ENCODE assay signal across 22 cellular contexts in genomic region chr4:27973056-27973455, GRCh38.
"Had no signal": no experiment of that assay in that cellular context is flagged by ENCODE, and none has a peak within 500 bp of the region (broad histone marks: within the 10 kb centered on the region; RNA-seq: fewer than 3 reads in every experiment).

No MANE protein-coding gene starts in this region.

- H3K4me1 ChIP-seq: Peyer's patch had no signal

- H3K27ac ChIP-seq: Peyer's patch, RWPE1 had no signal

- FAIRE-seq: astrocyte had no signal

- H3K36me3 ChIP-seq: Peyer's patch had no signal

- H3K4me3 ChIP-seq: Peyer's patch had no signal

- H3K9me3 ChIP-seq: Peyer's patch had no signal

- DNase-seq: activated CD4-positive, alpha-beta T cell treated with anti-CD3 and anti-CD28 coated beads, Interleukin-2, amount 10 ng/mL, durations not matched to agents 24 days and 14 days; activated CD4-positive, alpha-beta T cell treated with anti-CD3 and anti-CD28 coated beads, Interleukin-2, amount 50 U/mL, for 48 hours; activated CD4-positive, CD25-positive, alpha-beta regulatory T cell treated with anti-CD3 and anti-CD28 coated beads, Interleukin-2, amount 50 U/mL, for 72 hours; activated CD8-positive, alpha-beta memory T cell treated with anti-CD3 and anti-CD28 coated beads, Interleukin-2, amount 10 ng/mL, durations not matched to agents 7 days and 5 days; activated effector memory CD4-positive, alpha-beta T cell treated with Interleukin-2 at 50 U/mL for 16 hours; activated naive CD4-positive, alpha-beta T cell; activated naive CD8-positive, alpha-beta T cell treated with anti-CD3 and anti-CD28 coated beads, Interleukin-2, amount 50 U/mL, for 24 hours; activated T-cell treated with anti-CD3 and anti-CD28 coated beads, Interleukin-2, amount 50 U/mL, for 24 hours; amygdala; IMR-90; Kasumi-1; KBM-7; NCI-H1105 treated with DMSO at 0.1 percent for 48 hours; NCI-H1436 treated with DMSO at 0.1 percent for 48 hours; NCI-H187; NCI-H2081; NCI-H510A treated with DMSO at 0.1 percent for 48 hours; NCI-H748 treated with DMSO at 0.1 percent for 48 hours; Peyer's patch; Right ventricle myocardium superior had no signal
